ENCODE assay signal across 1 cellular context in the genomic region with DNA sequence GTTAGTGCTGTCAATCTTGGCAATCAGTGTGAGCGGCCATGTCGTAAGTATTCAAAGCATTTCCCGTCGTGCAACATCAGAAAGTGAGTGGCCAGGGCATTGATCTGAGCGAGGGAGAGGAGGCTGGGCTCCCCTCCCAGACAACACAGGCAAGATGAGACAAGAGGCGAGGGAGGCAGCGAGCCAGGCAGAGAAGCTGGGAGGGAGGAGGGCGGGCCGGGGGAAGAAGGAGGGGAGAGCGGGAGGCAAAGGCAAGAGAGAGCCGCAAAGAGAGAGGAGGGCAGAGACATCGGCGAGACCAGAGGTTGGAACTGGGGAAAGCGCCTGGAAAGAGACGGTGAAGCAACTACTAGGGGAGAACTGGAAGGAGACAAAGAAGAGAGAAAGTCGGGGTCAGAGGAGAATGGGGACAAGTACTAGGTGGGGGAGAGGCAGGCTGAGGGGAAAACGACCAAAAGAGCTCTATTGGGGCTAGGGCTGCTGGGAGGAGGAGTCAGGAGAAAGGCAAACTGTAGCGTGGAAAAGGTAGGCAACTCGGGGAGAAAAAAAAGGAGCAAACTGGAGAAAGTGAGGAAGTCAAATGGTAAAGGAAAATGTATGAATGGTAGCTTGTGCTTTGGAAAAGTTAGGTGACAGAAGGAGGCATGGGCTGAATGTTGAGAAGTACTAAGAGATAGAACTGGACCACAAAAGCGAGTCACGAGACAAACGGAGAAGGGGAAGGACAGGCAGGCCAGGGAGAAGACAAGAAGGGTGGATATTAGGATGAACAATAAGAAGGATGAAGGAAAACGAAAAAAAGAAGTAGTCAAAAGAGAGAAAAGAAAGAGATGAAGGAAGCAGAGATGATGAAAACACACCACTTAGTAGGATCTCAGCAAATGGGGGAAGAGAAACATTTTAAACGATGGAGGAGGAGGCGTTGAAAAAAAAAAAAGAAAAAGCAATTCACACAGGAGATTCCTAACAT.
TF ChIP-seq lines count a peak whose summit lies in the region.

No MANE protein-coding gene starts in this region.

TF ChIP-seq in K562, 482 proteins besides CTCF, POLR2A, EP300 and RAD21 (continued from another document and continues in another):
- TF ChIP-seq, protein P1, sequence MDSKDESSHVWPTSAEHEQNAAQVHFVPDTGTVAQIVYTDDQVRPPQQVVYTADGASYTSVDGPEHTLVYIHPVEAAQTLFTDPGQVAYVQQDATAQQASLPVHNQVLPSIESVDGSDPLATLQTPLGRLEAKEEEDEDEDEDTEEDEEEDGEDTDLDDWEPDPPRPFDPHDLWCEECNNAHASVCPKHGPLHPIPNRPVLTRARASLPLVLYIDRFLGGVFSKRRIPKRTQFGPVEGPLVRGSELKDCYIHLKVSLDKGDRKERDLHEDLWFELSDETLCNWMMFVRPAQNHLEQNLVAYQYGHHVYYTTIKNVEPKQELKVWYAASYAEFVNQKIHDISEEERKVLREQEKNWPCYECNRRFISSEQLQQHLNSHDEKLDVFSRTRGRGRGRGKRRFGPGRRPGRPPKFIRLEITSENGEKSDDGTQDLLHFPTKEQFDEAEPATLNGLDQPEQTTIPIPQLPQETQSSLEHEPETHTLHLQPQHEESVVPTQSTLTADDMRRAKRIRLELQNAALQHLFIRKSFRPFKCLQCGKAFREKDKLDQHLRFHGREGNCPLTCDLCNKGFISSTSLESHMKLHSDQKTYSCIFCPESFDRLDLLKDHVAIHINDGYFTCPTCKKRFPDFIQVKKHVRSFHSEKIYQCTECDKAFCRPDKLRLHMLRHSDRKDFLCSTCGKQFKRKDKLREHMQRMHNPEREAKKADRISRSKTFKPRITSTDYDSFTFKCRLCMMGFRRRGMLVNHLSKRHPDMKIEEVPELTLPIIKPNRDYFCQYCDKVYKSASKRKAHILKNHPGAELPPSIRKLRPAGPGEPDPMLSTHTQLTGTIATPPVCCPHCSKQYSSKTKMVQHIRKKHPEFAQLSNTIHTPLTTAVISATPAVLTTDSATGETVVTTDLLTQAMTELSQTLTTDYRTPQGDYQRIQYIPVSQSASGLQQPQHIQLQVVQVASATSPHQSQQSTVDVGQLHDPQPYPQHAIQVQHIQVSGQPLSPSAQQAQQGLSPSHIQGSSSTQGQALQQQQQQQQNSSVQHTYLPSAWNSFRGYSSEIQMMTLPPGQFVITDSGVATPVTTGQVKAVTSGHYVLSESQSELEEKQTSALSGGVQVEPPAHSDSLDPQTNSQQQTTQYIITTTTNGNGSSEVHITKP (IDR thresholded peaks at IDR 0.05; ENCODE audit: partially characterized antibody): peak; percentile 23
- TF ChIP-seq, protein P2, sequence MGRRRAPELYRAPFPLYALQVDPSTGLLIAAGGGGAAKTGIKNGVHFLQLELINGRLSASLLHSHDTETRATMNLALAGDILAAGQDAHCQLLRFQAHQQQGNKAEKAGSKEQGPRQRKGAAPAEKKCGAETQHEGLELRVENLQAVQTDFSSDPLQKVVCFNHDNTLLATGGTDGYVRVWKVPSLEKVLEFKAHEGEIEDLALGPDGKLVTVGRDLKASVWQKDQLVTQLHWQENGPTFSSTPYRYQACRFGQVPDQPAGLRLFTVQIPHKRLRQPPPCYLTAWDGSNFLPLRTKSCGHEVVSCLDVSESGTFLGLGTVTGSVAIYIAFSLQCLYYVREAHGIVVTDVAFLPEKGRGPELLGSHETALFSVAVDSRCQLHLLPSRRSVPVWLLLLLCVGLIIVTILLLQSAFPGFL (CRISPR knock-in tag; IDR thresholded peaks at IDR 0.05): no peak
- no peak for TF ChIP-seq TAF9B (IDR thresholded peaks at IDR 0.05; ENCODE audit: partially characterized antibody)
- no peak for TF ChIP-seq PHTF2 (CRISPR knock-in tag; IDR thresholded peaks at IDR 0.05)
- TF ChIP-seq ARID2 (IDR thresholded peaks at IDR 0.05): no peak
- TF ChIP-seq, protein P3, sequence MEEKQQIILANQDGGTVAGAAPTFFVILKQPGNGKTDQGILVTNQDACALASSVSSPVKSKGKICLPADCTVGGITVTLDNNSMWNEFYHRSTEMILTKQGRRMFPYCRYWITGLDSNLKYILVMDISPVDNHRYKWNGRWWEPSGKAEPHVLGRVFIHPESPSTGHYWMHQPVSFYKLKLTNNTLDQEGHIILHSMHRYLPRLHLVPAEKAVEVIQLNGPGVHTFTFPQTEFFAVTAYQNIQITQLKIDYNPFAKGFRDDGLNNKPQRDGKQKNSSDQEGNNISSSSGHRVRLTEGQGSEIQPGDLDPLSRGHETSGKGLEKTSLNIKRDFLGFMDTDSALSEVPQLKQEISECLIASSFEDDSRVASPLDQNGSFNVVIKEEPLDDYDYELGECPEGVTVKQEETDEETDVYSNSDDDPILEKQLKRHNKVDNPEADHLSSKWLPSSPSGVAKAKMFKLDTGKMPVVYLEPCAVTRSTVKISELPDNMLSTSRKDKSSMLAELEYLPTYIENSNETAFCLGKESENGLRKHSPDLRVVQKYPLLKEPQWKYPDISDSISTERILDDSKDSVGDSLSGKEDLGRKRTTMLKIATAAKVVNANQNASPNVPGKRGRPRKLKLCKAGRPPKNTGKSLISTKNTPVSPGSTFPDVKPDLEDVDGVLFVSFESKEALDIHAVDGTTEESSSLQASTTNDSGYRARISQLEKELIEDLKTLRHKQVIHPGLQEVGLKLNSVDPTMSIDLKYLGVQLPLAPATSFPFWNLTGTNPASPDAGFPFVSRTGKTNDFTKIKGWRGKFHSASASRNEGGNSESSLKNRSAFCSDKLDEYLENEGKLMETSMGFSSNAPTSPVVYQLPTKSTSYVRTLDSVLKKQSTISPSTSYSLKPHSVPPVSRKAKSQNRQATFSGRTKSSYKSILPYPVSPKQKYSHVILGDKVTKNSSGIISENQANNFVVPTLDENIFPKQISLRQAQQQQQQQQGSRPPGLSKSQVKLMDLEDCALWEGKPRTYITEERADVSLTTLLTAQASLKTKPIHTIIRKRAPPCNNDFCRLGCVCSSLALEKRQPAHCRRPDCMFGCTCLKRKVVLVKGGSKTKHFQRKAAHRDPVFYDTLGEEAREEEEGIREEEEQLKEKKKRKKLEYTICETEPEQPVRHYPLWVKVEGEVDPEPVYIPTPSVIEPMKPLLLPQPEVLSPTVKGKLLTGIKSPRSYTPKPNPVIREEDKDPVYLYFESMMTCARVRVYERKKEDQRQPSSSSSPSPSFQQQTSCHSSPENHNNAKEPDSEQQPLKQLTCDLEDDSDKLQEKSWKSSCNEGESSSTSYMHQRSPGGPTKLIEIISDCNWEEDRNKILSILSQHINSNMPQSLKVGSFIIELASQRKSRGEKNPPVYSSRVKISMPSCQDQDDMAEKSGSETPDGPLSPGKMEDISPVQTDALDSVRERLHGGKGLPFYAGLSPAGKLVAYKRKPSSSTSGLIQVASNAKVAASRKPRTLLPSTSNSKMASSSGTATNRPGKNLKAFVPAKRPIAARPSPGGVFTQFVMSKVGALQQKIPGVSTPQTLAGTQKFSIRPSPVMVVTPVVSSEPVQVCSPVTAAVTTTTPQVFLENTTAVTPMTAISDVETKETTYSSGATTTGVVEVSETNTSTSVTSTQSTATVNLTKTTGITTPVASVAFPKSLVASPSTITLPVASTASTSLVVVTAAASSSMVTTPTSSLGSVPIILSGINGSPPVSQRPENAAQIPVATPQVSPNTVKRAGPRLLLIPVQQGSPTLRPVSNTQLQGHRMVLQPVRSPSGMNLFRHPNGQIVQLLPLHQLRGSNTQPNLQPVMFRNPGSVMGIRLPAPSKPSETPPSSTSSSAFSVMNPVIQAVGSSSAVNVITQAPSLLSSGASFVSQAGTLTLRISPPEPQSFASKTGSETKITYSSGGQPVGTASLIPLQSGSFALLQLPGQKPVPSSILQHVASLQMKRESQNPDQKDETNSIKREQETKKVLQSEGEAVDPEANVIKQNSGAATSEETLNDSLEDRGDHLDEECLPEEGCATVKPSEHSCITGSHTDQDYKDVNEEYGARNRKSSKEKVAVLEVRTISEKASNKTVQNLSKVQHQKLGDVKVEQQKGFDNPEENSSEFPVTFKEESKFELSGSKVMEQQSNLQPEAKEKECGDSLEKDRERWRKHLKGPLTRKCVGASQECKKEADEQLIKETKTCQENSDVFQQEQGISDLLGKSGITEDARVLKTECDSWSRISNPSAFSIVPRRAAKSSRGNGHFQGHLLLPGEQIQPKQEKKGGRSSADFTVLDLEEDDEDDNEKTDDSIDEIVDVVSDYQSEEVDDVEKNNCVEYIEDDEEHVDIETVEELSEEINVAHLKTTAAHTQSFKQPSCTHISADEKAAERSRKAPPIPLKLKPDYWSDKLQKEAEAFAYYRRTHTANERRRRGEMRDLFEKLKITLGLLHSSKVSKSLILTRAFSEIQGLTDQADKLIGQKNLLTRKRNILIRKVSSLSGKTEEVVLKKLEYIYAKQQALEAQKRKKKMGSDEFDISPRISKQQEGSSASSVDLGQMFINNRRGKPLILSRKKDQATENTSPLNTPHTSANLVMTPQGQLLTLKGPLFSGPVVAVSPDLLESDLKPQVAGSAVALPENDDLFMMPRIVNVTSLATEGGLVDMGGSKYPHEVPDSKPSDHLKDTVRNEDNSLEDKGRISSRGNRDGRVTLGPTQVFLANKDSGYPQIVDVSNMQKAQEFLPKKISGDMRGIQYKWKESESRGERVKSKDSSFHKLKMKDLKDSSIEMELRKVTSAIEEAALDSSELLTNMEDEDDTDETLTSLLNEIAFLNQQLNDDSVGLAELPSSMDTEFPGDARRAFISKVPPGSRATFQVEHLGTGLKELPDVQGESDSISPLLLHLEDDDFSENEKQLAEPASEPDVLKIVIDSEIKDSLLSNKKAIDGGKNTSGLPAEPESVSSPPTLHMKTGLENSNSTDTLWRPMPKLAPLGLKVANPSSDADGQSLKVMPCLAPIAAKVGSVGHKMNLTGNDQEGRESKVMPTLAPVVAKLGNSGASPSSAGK (IDR thresholded peaks at IDR 0.05): no peak
- TF ChIP-seq, protein P4, sequence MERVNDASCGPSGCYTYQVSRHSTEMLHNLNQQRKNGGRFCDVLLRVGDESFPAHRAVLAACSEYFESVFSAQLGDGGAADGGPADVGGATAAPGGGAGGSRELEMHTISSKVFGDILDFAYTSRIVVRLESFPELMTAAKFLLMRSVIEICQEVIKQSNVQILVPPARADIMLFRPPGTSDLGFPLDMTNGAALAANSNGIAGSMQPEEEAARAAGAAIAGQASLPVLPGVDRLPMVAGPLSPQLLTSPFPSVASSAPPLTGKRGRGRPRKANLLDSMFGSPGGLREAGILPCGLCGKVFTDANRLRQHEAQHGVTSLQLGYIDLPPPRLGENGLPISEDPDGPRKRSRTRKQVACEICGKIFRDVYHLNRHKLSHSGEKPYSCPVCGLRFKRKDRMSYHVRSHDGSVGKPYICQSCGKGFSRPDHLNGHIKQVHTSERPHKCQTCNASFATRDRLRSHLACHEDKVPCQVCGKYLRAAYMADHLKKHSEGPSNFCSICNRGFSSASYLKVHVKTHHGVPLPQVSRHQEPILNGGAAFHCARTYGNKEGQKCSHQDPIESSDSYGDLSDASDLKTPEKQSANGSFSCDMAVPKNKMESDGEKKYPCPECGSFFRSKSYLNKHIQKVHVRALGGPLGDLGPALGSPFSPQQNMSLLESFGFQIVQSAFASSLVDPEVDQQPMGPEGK (CRISPR knock-in tag; IDR thresholded peaks at IDR 0.05; ENCODE audit: borderline replicate concordance): no peak
- TF ChIP-seq SAFB2 (IDR thresholded peaks at IDR 0.05; ENCODE audit: borderline replicate concordance, low read depth, low read length, severe bottlenecking): no peak
- TF ChIP-seq, protein P5, sequence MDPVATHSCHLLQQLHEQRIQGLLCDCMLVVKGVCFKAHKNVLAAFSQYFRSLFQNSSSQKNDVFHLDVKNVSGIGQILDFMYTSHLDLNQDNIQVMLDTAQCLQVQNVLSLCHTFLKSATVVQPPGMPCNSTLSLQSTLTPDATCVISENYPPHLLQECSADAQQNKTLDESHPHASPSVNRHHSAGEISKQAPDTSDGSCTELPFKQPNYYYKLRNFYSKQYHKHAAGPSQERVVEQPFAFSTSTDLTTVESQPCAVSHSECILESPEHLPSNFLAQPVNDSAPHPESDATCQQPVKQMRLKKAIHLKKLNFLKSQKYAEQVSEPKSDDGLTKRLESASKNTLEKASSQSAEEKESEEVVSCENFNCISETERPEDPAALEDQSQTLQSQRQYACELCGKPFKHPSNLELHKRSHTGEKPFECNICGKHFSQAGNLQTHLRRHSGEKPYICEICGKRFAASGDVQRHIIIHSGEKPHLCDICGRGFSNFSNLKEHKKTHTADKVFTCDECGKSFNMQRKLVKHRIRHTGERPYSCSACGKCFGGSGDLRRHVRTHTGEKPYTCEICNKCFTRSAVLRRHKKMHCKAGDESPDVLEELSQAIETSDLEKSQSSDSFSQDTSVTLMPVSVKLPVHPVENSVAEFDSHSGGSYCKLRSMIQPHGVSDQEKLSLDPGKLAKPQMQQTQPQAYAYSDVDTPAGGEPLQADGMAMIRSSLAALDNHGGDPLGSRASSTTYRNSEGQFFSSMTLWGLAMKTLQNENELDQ (CRISPR knock-in tag; IDR thresholded peaks at IDR 0.05; ENCODE audit: borderline replicate concordance): no peak
- TF ChIP-seq, protein P6, sequence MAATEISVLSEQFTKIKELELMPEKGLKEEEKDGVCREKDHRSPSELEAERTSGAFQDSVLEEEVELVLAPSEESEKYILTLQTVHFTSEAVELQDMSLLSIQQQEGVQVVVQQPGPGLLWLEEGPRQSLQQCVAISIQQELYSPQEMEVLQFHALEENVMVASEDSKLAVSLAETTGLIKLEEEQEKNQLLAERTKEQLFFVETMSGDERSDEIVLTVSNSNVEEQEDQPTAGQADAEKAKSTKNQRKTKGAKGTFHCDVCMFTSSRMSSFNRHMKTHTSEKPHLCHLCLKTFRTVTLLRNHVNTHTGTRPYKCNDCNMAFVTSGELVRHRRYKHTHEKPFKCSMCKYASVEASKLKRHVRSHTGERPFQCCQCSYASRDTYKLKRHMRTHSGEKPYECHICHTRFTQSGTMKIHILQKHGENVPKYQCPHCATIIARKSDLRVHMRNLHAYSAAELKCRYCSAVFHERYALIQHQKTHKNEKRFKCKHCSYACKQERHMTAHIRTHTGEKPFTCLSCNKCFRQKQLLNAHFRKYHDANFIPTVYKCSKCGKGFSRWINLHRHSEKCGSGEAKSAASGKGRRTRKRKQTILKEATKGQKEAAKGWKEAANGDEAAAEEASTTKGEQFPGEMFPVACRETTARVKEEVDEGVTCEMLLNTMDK (IDR thresholded peaks at IDR 0.05; ENCODE audit: borderline replicate concordance, insufficient read depth, low read depth, low read length, poor library complexity, severe bottlenecking): no peak
- no peak for TF ChIP-seq STAT5A (IDR thresholded peaks at IDR 0.05; ENCODE audit: borderline replicate concordance, low read length)
- TF ChIP-seq MBD2 (IDR thresholded peaks at IDR 0.05; ENCODE audit: borderline replicate concordance, low read depth): no peak
- no peak for TF ChIP-seq ZNF75A (CRISPR knock-in tag; IDR thresholded peaks at IDR 0.05)
- no peak for TF ChIP-seq ADNP (tag; IDR thresholded peaks at IDR 0.05)
